In the genomic region with DNA sequence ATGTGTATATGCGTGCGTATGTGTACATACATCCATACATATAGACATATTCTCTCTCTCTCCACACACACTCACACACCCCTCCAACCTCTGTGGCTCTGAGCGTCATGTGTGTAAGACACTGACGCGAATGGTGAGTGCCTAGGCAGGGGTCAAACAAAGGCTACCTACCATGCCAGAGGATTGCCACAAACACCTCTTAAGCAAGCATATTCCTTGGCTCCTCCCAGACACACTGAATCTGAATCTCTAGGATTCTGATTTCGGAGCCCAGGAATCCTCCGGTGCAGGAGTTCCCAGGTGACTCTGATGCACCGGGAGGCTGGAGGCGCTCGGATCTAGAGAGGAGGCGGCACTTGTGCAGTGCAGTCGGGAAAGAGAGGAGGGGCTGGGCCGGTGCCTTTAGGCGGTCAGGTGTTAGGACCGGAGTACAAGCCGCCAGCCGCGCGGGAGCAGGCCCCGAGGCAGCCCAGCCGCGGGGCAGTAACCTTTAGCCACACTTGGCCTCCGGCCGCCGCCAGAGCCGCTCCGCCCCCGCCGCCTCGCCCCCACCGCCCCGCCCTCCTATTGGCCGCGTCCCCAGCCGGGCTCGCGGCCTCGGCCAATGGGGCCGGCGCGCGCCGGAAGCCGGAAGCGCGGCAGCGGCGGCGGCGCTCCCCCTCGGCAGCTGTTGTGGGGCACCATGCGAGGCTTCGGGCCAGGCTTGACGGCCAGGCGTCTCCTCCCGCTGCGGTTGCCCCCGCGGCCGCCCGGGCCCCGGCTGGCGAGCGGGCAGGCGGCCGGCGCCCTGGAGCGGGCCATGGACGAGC, we compare ENCODE assay signal across 8 cellular contexts. TPM values are rescaled to one million over a fixed set of nuclear protein-coding genes. Genes with fewer than 3 reads are reported as not detected.
DNase-seq lines count a peak whose midpoint lies in the region; ATAC-seq and TF ChIP-seq lines count a peak whose summit lies in the region.

A gene (plus strand): TSS at position 653 of the 809 bp plus-strand sequence. CDS start 30 bp downstream, at position 683.

- BruUV-seq in A673 (replicated peaks; lab: Mats Ljungman, UMichigan) = no TSS peak

- H3K4me1 ChIP-seq in A673 (ENCODE audit: insufficient read depth, low read length, poor library complexity, severe bottlenecking) (peaks cover 4% of the 10 kb centered on the region), colonic mucosa (peaks cover 5% of the 10 kb centered on the region)

- POLR2A ChIA-PET in A673 (lab: Charles Lee; ENCODE audit: low non-redundant PET) = no interaction called here

- H3K27me3 ChIP-seq in A673 (replicated peaks; ENCODE audit: insufficient read depth, low read depth, low read length, poor library complexity) (peaks cover 4% of the 10 kb centered on the region), colonic mucosa (no peaks in the 10 kb centered on the region)

- H3K36me3 ChIP-seq in A673 (ENCODE audit: insufficient read depth, low read length, poor library complexity, severe bottlenecking) (no peaks in the 10 kb centered on the region), colonic mucosa (no peaks in the 10 kb centered on the region)

- DNase-seq in A673 (ENCODE audit: low spot score) (peak; percentile 78), NCI-H2227 (lab: John Stamatoyannopoulos, UW; ENCODE audit: unreplicated experiment) (peak; percentile 78), colonic mucosa (peak; percentile 87), left kidney (ENCODE audit: low read depth, low spot score) (peak; percentile 92)
- DNase-seq in activated CD4-positive, alpha-beta T cell treated with anti-CD3 and anti-CD28 coated beads for 4 hours = peak; percentile 61 to 67
- peak; percentile 54 for DNase-seq in stimulated activated CD4-positive, alpha-beta T cell treated with anti-CD3 and anti-CD28 coated beads, Interleukin-1b, Interleukin-23, amount 100 ng/mL, for 48 hours

- TF ChIP-seq CTCF in A673 (conservative IDR thresholded peaks at IDR 0.05; ENCODE audit: low read depth, low read length) (no peak), colonic mucosa (IDR thresholded peaks at IDR 0.05) (no peak)

- H3K4me3 ChIP-seq in A673 (ENCODE audit: low read depth, low read length, poor library complexity, severe bottlenecking) (peak within 1 kb of the TSS; percentile 69), colonic mucosa (peak within 1 kb of the TSS; percentile 82)

- peak within 1 kb of the TSS; percentile 75 to 96 for H3K9ac ChIP-seq in colonic mucosa (ENCODE audit: low read depth in 2 of 2, low read length in 2 of 2)

- ATAC-seq in GM18511 (IDR thresholded peaks at IDR 0.05; ENCODE audit: unreplicated experiment) (peak; percentile 91), HG02973 (IDR thresholded peaks at IDR 0.05; ENCODE audit: unreplicated experiment) (peak; percentile 86)

- H3K27ac ChIP-seq in A673 (ENCODE audit: low read depth, low read length, poor library complexity, severe bottlenecking) (no peak within 1 kb of the TSS), colonic mucosa (peak within 1 kb of the TSS; percentile 84)

- intact Hi-C loops in A673 (cut with micrococcal nuclease; ENCODE audit: unreplicated experiment) (no loop called here), colonic mucosa (cut with DNase I) (no loop called here)

- CTCF ChIA-PET in A673 (lab: Charles Lee) = no interaction called here

- H3K9me3 ChIP-seq in A673 (ENCODE audit: low read depth, low read length, poor library complexity, severe bottlenecking) (no peaks in the 10 kb centered on the region), colonic mucosa (no peaks in the 10 kb centered on the region)

RNA-seq across cellular contexts. Expression of the gene that starts here (rescaled TPM):
- total RNA-seq in A673 (2021) = 2.0 and 2.5 TPM in 2 replicates
- total RNA-seq in colonic mucosa = 10 to 100 TPM in 1 of 2 donors, 1 to 10 TPM in 1; 5.5 to 10.6 TPM
